24 cellular contexts compared by ENCODE assay signal in genomic region chr6:138429731-138430130, GRCh38. TPM values are rescaled to one million over a fixed set of nuclear protein-coding genes. Genes with fewer than 3 reads are reported as not detected.
DNase-seq lines count a peak whose midpoint lies in the region; ATAC-seq and TF ChIP-seq lines count a peak whose summit lies in the region.
"Had no signal": no experiment of that assay in that cellular context is flagged by ENCODE, and none has a peak within 500 bp of the region (broad histone marks: within the 10 kb centered on the region; RNA-seq: fewer than 3 reads in every experiment).

No MANE protein-coding gene starts in this region.

- no peak overlapping the region for H3K4me3 Mint-ChIP-seq in stimulated activated naive CD8-positive, alpha-beta T cell treated with anti-CD3 and anti-CD28 coated beads, Interleukin-15, amount 100 ng/mL, for 72 hours
- H3K4me3 Mint-ChIP-seq: activated CD4-positive, alpha-beta memory T cell treated with anti-CD3 and anti-CD28 coated beads, Interleukin-2, amount 10 ng/mL, durations not matched to agents 7 days and 5 days; activated naive CD8-positive, alpha-beta T cell treated with anti-CD3 and anti-CD28 coated beads, Interleukin-2, amount 10 ng/mL, durations not matched to agents 7 days and 5 days; CD14-positive monocyte; naive thymus-derived CD8-positive, alpha-beta T cell had no signal

- intact Hi-C loops in Panc1 (cut with micrococcal nuclease; ENCODE audit: unreplicated experiment): loop anchor here (1.0 to 5.0 kb wide), 4 partner anchors 80 to 335 kb away; no protein-coding TSS in a partner anchor

- peak overlapping the region; percentile 42 for H2AFZ ChIP-seq in fibroblast of lung (ENCODE audit: low read length)

- peaks cover 5% of the 10 kb centered on the region for H3K4me1 Mint-ChIP-seq in stimulated activated naive CD8-positive, alpha-beta T cell treated with anti-CD3 and anti-CD28 coated beads, Interleukin-15, amount 100 ng/mL, for 72 hours
- H3K4me1 Mint-ChIP-seq: activated CD4-positive, alpha-beta memory T cell treated with anti-CD3 and anti-CD28 coated beads, Interleukin-2, amount 10 ng/mL, durations not matched to agents 7 days and 5 days; activated naive CD8-positive, alpha-beta T cell treated with anti-CD3 and anti-CD28 coated beads, Interleukin-2, amount 10 ng/mL, durations not matched to agents 7 days and 5 days had no signal

- H3K79me2 ChIP-seq in fibroblast of lung (ENCODE audit: control insufficient read depth, insufficient read depth, low read length): no peaks in the 10 kb centered on the region

- H4K20me1 ChIP-seq in fibroblast of lung (ENCODE audit: control insufficient read depth, extremely low read depth, insufficient read depth, low read length): no peaks in the 10 kb centered on the region

- H3K9me3 ChIP-seq in Panc1 (ENCODE audit: control insufficient read depth, insufficient read depth, low read depth, low read length) (no peaks in the 10 kb centered on the region), fibroblast of lung (ENCODE audit: control insufficient read depth, insufficient read depth, low read depth, low read length) (no peaks in the 10 kb centered on the region)
- H3K9me3 ChIP-seq: body of pancreas, pancreas, thyroid gland had no signal

- no peaks in the 10 kb centered on the region for H3K27me3 ChIP-seq in Panc1 (ENCODE audit: control insufficient read depth, insufficient read depth, low read length)
- H3K27me3 ChIP-seq in fibroblast of lung (ENCODE audit: control insufficient read depth, insufficient read depth, low read length): no peaks in the 10 kb centered on the region
- H3K27me3 ChIP-seq: body of pancreas, pancreas, thyroid gland had no signal

- peak; percentile 20; the same call in 1 of the 2 replicates for ATAC-seq in Panc1
- no peak for ATAC-seq in stimulated activated naive CD8-positive, alpha-beta T cell treated with anti-CD3 and anti-CD28 coated beads, Interleukin-15, amount 100 ng/mL, for 72 hours
- ATAC-seq: esophagus mucosa had no signal

- H3K27ac Mint-ChIP-seq in stimulated activated naive CD8-positive, alpha-beta T cell treated with anti-CD3 and anti-CD28 coated beads, Interleukin-15, amount 100 ng/mL, for 72 hours: no peak overlapping the region
- H3K27ac Mint-ChIP-seq: activated CD4-positive, alpha-beta memory T cell treated with anti-CD3 and anti-CD28 coated beads, Interleukin-2, amount 10 ng/mL, durations not matched to agents 7 days and 5 days; activated naive CD8-positive, alpha-beta T cell treated with anti-CD3 and anti-CD28 coated beads, Interleukin-2, amount 10 ng/mL, durations not matched to agents 7 days and 5 days; naive thymus-derived CD8-positive, alpha-beta T cell had no signal

- POLR2A ChIA-PET in Panc1 (lab: Charles Lee): no interaction called here

- no peak overlapping the region for H3K9ac ChIP-seq in fibroblast of lung (ENCODE audit: insufficient read depth, low read length)

- H3K36me3 ChIP-seq in Panc1 (ENCODE audit: control insufficient read depth, insufficient read depth, low read length) (no peaks in the 10 kb centered on the region), fibroblast of lung (ENCODE audit: control insufficient read depth, insufficient read depth, low read length) (peaks cover 1% of the 10 kb centered on the region)
- H3K36me3 ChIP-seq: thyroid gland had no signal

- no peak overlapping the region for H3K4me3 ChIP-seq in Panc1 (ENCODE audit: low read depth in 2 of 2, low read length in 2 of 2)
- H3K4me3 ChIP-seq in fibroblast of lung (replicated peaks in 1 of 4; ENCODE audit: control extremely low read depth in 1 of 4, insufficient read depth in 1 of 4, low read depth in 3 of 4, low read length in 4 of 4): no peak overlapping the region
- H3K4me3 ChIP-seq: body of pancreas, pancreas, thyroid gland had no signal

- in situ Hi-C loops in Panc1 (cut with HindIII; ENCODE audit: low pct_unique_long_range_greater_than_20kb, low sequenced_read_pairs): no loop called here

- H3K27me3 Mint-ChIP-seq in stimulated activated naive CD8-positive, alpha-beta T cell treated with anti-CD3 and anti-CD28 coated beads, Interleukin-15, amount 100 ng/mL, for 72 hours: peaks cover 14% of the 10 kb centered on the region

- no peak for TF ChIP-seq CTCF in Panc1 (IDR thresholded peaks at IDR 0.05)
- no peak for TF ChIP-seq CTCF in fibroblast of lung (conservative IDR thresholded peaks at IDR 0.05 in 1 of 2, IDR thresholded peaks at IDR 0.05 in 1 of 2; ENCODE audit: low read depth in 1 of 2, low read length in 2 of 2)

- no TSS peak for BruUV-seq in Panc1 (replicated peaks; lab: Mats Ljungman, UMichigan)

- no peaks in the 10 kb centered on the region for H3K9me3 Mint-ChIP-seq in stimulated activated naive CD8-positive, alpha-beta T cell treated with anti-CD3 and anti-CD28 coated beads, Interleukin-15, amount 100 ng/mL, for 72 hours
- H3K9me3 Mint-ChIP-seq: activated CD4-positive, alpha-beta memory T cell treated with anti-CD3 and anti-CD28 coated beads, Interleukin-2, amount 10 ng/mL, durations not matched to agents 7 days and 5 days; activated naive CD8-positive, alpha-beta T cell treated with anti-CD3 and anti-CD28 coated beads, Interleukin-2, amount 10 ng/mL, durations not matched to agents 7 days and 5 days; CD14-positive monocyte; naive thymus-derived CD8-positive, alpha-beta T cell had no signal

- DNase-seq in AG08396 (ENCODE audit: low spot score) (peak; percentile 33), Panc1 (ENCODE audit: low read depth, low spot score) (no peak), fibroblast of lung (ENCODE audit: low read depth in 2 of 2) (peak in 1 of 2 donors; percentile 31), medulla oblongata (ENCODE audit: extremely low spot score) (peak; percentile 27), ureter (ENCODE audit: low spot score) (no peak), DMS153 (lab: John Stamatoyannopoulos, UW) (no peak)
- DNase-seq in activated naive CD4-positive, alpha-beta T cell (lab: John Stamatoyannopoulos, UW): no peak
- no peak for DNase-seq in stimulated activated naive CD8-positive, alpha-beta T cell treated with anti-CD3 and anti-CD28 coated beads, Interleukin-15, amount 100 ng/mL, for 72 hours
- DNase-seq: activated CD4-positive, alpha-beta memory T cell treated with anti-CD3 and anti-CD28 coated beads, Interleukin-2, amount 10 ng/mL, durations not matched to agents 7 days and 5 days; activated naive CD8-positive, alpha-beta T cell treated with anti-CD3 and anti-CD28 coated beads, Interleukin-2, amount 10 ng/mL, durations not matched to agents 7 days and 5 days; Calu3; effector memory CD4-positive, alpha-beta T cell; kidney; pancreas; SHP77 treated with DMSO at 0.1 percent for 48 hours; stimulated activated CD4-positive, alpha-beta T cell treated with anti-CD3 and anti-CD28 coated beads, Interleukin-4, amount 100 ng/mL, for 4 hours; stimulated activated naive CD4-positive, alpha-beta T cell treated with Interleukin-2 at 50 U/mL for 16 hours; thyroid gland had no signal

- H3K4me2 ChIP-seq in fibroblast of lung (ENCODE audit: extremely low read depth, insufficient read depth, low read length): no peak overlapping the region

- CTCF ChIA-PET in Panc1 (lab: Charles Lee): interaction anchor here (0.5 kb wide), 1 partner anchor 45 kb away, joined by 3 read pairs; no protein-coding TSS in a partner anchor

- H3K4me1 ChIP-seq in Panc1 (ENCODE audit: control insufficient read depth, insufficient read depth, low read length) (no peaks in the 10 kb centered on the region; the same call in 1 of the 2 replicates), fibroblast of lung (ENCODE audit: control insufficient read depth, extremely low read depth, insufficient read depth, low read length) (peaks cover 3% of the 10 kb centered on the region)
- H3K4me1 ChIP-seq: body of pancreas, pancreas, thyroid gland had no signal

- H3K27ac ChIP-seq in Panc1 (ENCODE audit: low read length) (no peak overlapping the region), fibroblast of lung (ENCODE audit: insufficient read depth, low read length) (no peak overlapping the region)
- H3K27ac ChIP-seq: body of pancreas, pancreas, thyroid gland had no signal

RNA-seq across cellular contexts. Expression of gene HEBP2, which starts 25.7 kb away (rescaled TPM):
- total RNA-seq in Panc1 (2021; ENCODE audit: unreplicated experiment) (48.1 TPM), fibroblast of lung (13.9 and 21.5 TPM in 2 replicates), ureter (101 TPM)
- polyA plus RNA-seq in Panc1 (2012; ENCODE audit: insufficient read length): 75.8 TPM
- 17.2 and 30.0 TPM in 2 replicates for polyA plus RNA-seq in fibroblast of lung
- 62.9 and 80.9 TPM in 2 replicates for polyA plus RNA-seq in fibroblast of lung (2012)
- polyA minus RNA-seq in fibroblast of lung (ENCODE audit: low replicate concordance): 0.79 and 1.2 TPM in 2 replicates

RNA-seq across cellular contexts. Expression of gene SMIM28, which starts 52.0 kb away (rescaled TPM):
- total RNA-seq in Panc1 (2021; ENCODE audit: unreplicated experiment) (not detected), fibroblast of lung (not detected in 2 replicates), ureter (not detected)
- polyA plus RNA-seq in Panc1 (2012; ENCODE audit: insufficient read length): not detected
- polyA plus RNA-seq in fibroblast of lung: not detected in 2 replicates
- not detected in 2 replicates for polyA plus RNA-seq in fibroblast of lung (2012)
- not detected in 2 replicates for polyA minus RNA-seq in fibroblast of lung (ENCODE audit: low replicate concordance)
- total RNA-seq: activated CD4-positive, alpha-beta memory T cell treated with anti-CD3 and anti-CD28 coated beads, Interleukin-2, amount 10 ng/mL, durations not matched to agents 7 days and 5 days; activated naive CD8-positive, alpha-beta T cell treated with anti-CD3 and anti-CD28 coated beads, Interleukin-2, amount 10 ng/mL, durations not matched to agents 7 days and 5 days; body of pancreas; Calu3; Daoy; esophagus mucosa; kidney; naive thymus-derived CD8-positive, alpha-beta T cell; pancreas; thyroid gland had no signal
- polyA plus RNA-seq: AG04450; CD14-positive monocyte; naive thymus-derived CD8-positive, alpha-beta T cell; pancreas had no signal

Comparison
In these comparisons a context has a peak if more than half of its experiments do, and no peak if none do; other contexts are left out.
1. DNase-seq: peak in AG08396 (single experiment) and medulla oblongata (single experiment); none in Panc1 (single experiment), activated naive CD4-positive, alpha-beta T cell (0 of 4), ureter (single experiment), DMS153 (single experiment) and stimulated activated naive CD8-positive, alpha-beta T cell treated with anti-CD3 and anti-CD28 coated beads, Interleukin-15, amount 100 ng/mL, for 72 hours (0 of 2).